ENCODE assay signal across 19 cellular contexts in genomic region chr7:27546610-27547009, GRCh38.
"Had no signal": no experiment of that assay in that cellular context is flagged by ENCODE, and none has a peak within 500 bp of the region (broad histone marks: within the 10 kb centered on the region; RNA-seq: fewer than 3 reads in every experiment).

No MANE protein-coding gene starts in this region.

- H3K9me3 ChIP-seq: body of pancreas, colonic mucosa, prostate gland, tibial nerve, vagina had no signal

- H3K36me3 ChIP-seq: colonic mucosa, prostate gland had no signal

- H3K4me1 Mint-ChIP-seq: activated naive CD8-positive, alpha-beta T cell treated with anti-CD3 and anti-CD28 coated beads for 36 hours; naive B cell; neural crest cell had no signal

- H3K27me3 Mint-ChIP-seq: activated naive CD8-positive, alpha-beta T cell treated with anti-CD3 and anti-CD28 coated beads for 36 hours; naive B cell; stimulated activated naive CD8-positive, alpha-beta T cell treated with anti-CD3 and anti-CD28 coated beads, Interleukin-15, Interleukin-2, amounts not matched to agents 100 ng/mL and 50 ng/mL, for 24 hours had no signal

- H3K4me3 Mint-ChIP-seq: activated naive CD8-positive, alpha-beta T cell treated with anti-CD3 and anti-CD28 coated beads for 36 hours; naive B cell; neural crest cell; stimulated activated naive CD8-positive, alpha-beta T cell treated with anti-CD3 and anti-CD28 coated beads, Interleukin-15, Interleukin-2, amounts not matched to agents 100 ng/mL and 50 ng/mL, for 24 hours had no signal

- H3K27ac ChIP-seq: body of pancreas, colonic mucosa, gastroesophageal sphincter, heart left ventricle, left ventricle myocardium inferior, prostate gland, skin epidermis, tibial nerve, vagina had no signal

- H3K27me3 ChIP-seq: body of pancreas, colonic mucosa, gastroesophageal sphincter, heart left ventricle, tibial nerve, vagina had no signal

- DNase-seq: activated CD4-positive, alpha-beta T cell treated with anti-CD3 and anti-CD28 coated beads, Interleukin-2, amount 50 U/mL, for 48 hours; activated gamma-delta T cell treated with Interleukin-2 at 50 U/mL for 16 hours; activated naive CD8-positive, alpha-beta T cell treated with anti-CD3 and anti-CD28 coated beads for 36 hours; amygdala; body of pancreas; central memory CD4-positive, alpha-beta T cell; colonic mucosa; heart left ventricle; left ventricle myocardium inferior; naive B cell; right cardiac atrium; stimulated activated CD4-positive, alpha-beta T cell treated with anti-CD3 and anti-CD28 coated beads, Interleukin-2, amount 100 ng/mL, for 48 hours had no signal

- H3K27ac Mint-ChIP-seq: activated naive CD8-positive, alpha-beta T cell treated with anti-CD3 and anti-CD28 coated beads for 36 hours; stimulated activated naive CD8-positive, alpha-beta T cell treated with anti-CD3 and anti-CD28 coated beads, Interleukin-15, Interleukin-2, amounts not matched to agents 100 ng/mL and 50 ng/mL, for 24 hours had no signal

- H3K4me1 ChIP-seq: body of pancreas, colonic mucosa, gastroesophageal sphincter, heart left ventricle, left ventricle myocardium inferior, prostate gland had no signal

- H3K9me3 Mint-ChIP-seq: activated naive CD8-positive, alpha-beta T cell treated with anti-CD3 and anti-CD28 coated beads for 36 hours; neural crest cell had no signal

- H3K4me3 ChIP-seq: body of pancreas, colonic mucosa, gastroesophageal sphincter, heart left ventricle, left ventricle myocardium inferior, prostate gland, skin epidermis, tibial nerve, vagina had no signal

- ATAC-seq: body of pancreas, gastroesophageal sphincter, heart left ventricle, right cardiac atrium had no signal
